18 cellular contexts compared by ENCODE assay signal in the genomic region with DNA sequence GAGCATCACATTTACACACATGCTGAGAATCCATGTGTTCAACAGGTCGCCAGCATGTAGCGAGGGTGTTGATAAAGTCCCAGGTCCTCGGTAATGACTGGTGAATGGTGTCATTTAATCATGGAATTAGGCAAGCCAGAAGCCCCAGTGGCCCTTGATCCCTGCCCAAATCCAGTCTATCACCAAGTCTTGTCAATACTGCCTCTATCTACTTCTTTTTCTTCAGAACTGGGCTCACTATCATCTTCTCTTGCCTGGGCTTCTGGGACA. TPM values are rescaled to one million over a fixed set of nuclear protein-coding genes. Genes with fewer than 3 reads are reported as not detected.
A peak's percentile ranks its signal among the peaks of the same experiment; 100 is the strongest.
DNase-seq lines count a peak whose midpoint lies in the region; ATAC-seq, FAIRE-seq and TF ChIP-seq lines count a peak whose summit lies in the region.
"Had no signal": no experiment of that assay in that cellular context is flagged by ENCODE, and none has a peak within 500 bp of the region (broad histone marks: within the 10 kb centered on the region; RNA-seq: fewer than 3 reads in every experiment).

No MANE protein-coding gene starts in this region.

- CTCF ChIA-PET in HCT116 (lab: Charles Lee): interaction anchor here (0.9 kb wide), 1 partner anchor 30 kb away, joined by 3 read pairs; no protein-coding TSS in a partner anchor

- no peaks in the 10 kb centered on the region for H3F3A ChIP-seq in smooth muscle cell (ENCODE audit: low read depth)

- H3K79me2 ChIP-seq in HCT116 (ENCODE audit: insufficient read depth, low read length) (no peaks in the 10 kb centered on the region), astrocyte (ENCODE audit: insufficient read depth, low read length) (no peaks in the 10 kb centered on the region), smooth muscle cell (ENCODE audit: low read depth) (no peaks in the 10 kb centered on the region)

- H3K4me3 Mint-ChIP-seq in astrocyte (ENCODE audit: unreplicated experiment): no peak overlapping the region
- H3K4me3 Mint-ChIP-seq: CD4-positive, CD25-positive, alpha-beta regulatory T cell; CD8-positive, alpha-beta memory T cell had no signal

- H3K4me1 ChIP-seq in HCT116 (ENCODE audit: control insufficient read depth in 1 of 2, insufficient read depth in 2 of 2, low read length in 2 of 2) (peaks cover 7 to 20% of the 10 kb centered on the region in 2 experiments), astrocyte (ENCODE audit: insufficient read depth, low read length) (peaks cover 24% of the 10 kb centered on the region), smooth muscle cell (ENCODE audit: low read depth) (no peaks in the 10 kb centered on the region)

- intact Hi-C loops in HCT116 (cut with micrococcal nuclease): no loop called here

- POLR2A ChIA-PET in HCT116 (lab: Charles Lee): no interaction called here

- no peak overlapping the region for H3K4me2 ChIP-seq in HCT116 (ENCODE audit: low read length)
- peak overlapping the region; percentile 65 for H3K4me2 ChIP-seq in astrocyte (ENCODE audit: low read length)
- H3K4me2 ChIP-seq in smooth muscle cell: no peak overlapping the region

- H3K27me3 ChIP-seq in HCT116 (ENCODE audit: insufficient read depth, low read length) (no peaks in the 10 kb centered on the region), astrocyte (ENCODE audit: insufficient read depth, low read length) (no peaks in the 10 kb centered on the region), smooth muscle cell (ENCODE audit: low read depth) (no peaks in the 10 kb centered on the region)
- H3K27me3 ChIP-seq: BE2C had no signal

- H3K27ac ChIP-seq in HCT116 (ENCODE audit: low read depth, low read length) (no peak overlapping the region), astrocyte (ENCODE audit: low read depth, low read length) (peak overlapping the region; percentile 67), smooth muscle cell (ENCODE audit: low read depth) (peak overlapping the region; percentile 15)

- no peak for TF ChIP-seq POLR2A in HCT116 (IDR thresholded peaks at IDR 0.05; ENCODE audit: borderline replicate concordance, extremely low read depth, insufficient read depth, insufficient read length)
- TF ChIP-seq POLR2A in GM12892 (IDR thresholded peaks at IDR 0.05; ENCODE audit: low read depth, low read length): no peak

- no TSS peak for BruUV-seq in HCT116 (replicated peaks; lab: Mats Ljungman, UMichigan)

- H3K4me3 ChIP-seq in HCT116 (replicated peaks in 1 of 2; ENCODE audit: low read depth in 1 of 2, low read length in 2 of 2): no peak overlapping the region
- H3K4me3 ChIP-seq in astrocyte (ENCODE audit: insufficient read depth, low read depth, low read length): peak overlapping the region; percentile 2
- no peak overlapping the region for H3K4me3 ChIP-seq in smooth muscle cell

- H3K4me1 Mint-ChIP-seq in astrocyte (ENCODE audit: low read depth, unreplicated experiment): peaks cover 11% of the 10 kb centered on the region

- H2AFZ ChIP-seq in HCT116 (ENCODE audit: low read depth, low read length, poor library complexity, severe bottlenecking) (peak overlapping the region; percentile 48), astrocyte (ENCODE audit: low read depth, low read length) (peak overlapping the region; percentile 32), smooth muscle cell (ENCODE audit: low read depth) (no peak overlapping the region)

- FAIRE-seq in astrocyte (lab: Jason Lieb, UNC) (no peak), GM12892 (lab: Jason Lieb, UNC) (no peak)

- H3K27me3 Mint-ChIP-seq in astrocyte (ENCODE audit: low read depth, unreplicated experiment): peaks cover 8% of the 10 kb centered on the region
- H3K27me3 Mint-ChIP-seq: CD4-positive, CD25-positive, alpha-beta regulatory T cell; CD8-positive, alpha-beta memory T cell had no signal

- TF ChIP-seq CTCF in HCT116 (IDR thresholded peaks at IDR 0.05 in 2 of 3, conservative IDR thresholded peaks at IDR 0.05 in 1 of 3; ENCODE audit: borderline replicate concordance in 1 of 3, insufficient read depth in 1 of 3, low read depth in 2 of 3, low read length in 2 of 3): no peak
- no peak for TF ChIP-seq CTCF in astrocyte (IDR thresholded peaks at IDR 0.05; ENCODE audit: insufficient read depth, low read depth, low read length)
- TF ChIP-seq CTCF in smooth muscle cell (IDR thresholded peaks at IDR 0.05; ENCODE audit: borderline replicate concordance, insufficient read depth, poor library complexity, severe bottlenecking): no peak

- DNase-seq in Daoy (ENCODE audit: low read depth) (peak; percentile 20), HCT116 (ENCODE audit: low read depth, low spot score) (no peak), astrocyte (ENCODE audit: low read depth) (no peak), smooth muscle cell (lab: John Stamatoyannopoulos, UW; ENCODE audit: unreplicated experiment) (no peak), NCI-H1436 treated with DMSO at 0.1 percent for 48 hours (lab: John Stamatoyannopoulos, UW) (no peak), GM12892 (ENCODE audit: insufficient read length) (no peak), DMS79 (lab: John Stamatoyannopoulos, UW) (no peak)
- DNase-seq: BE2C; C1 segment of cervical spinal cord; CD4-positive, CD25-positive, alpha-beta regulatory T cell; CD8-positive, alpha-beta memory T cell; COR-L47; DMS 273 treated with DMSO at 0.1 percent for 48 hours; DMS53; GDM1; GOT3; H7; KBM-7 had no signal

- no peak for ATAC-seq in HCT116

- no peak for TF ChIP-seq RAD21 in HCT116 (IDR thresholded peaks at IDR 0.05; ENCODE audit: low read depth)

- H4K20me1 ChIP-seq in HCT116 (ENCODE audit: insufficient read depth) (no peaks in the 10 kb centered on the region), astrocyte (ENCODE audit: insufficient read depth, low read length) (no peaks in the 10 kb centered on the region), smooth muscle cell (ENCODE audit: low read depth) (no peaks in the 10 kb centered on the region)

- RAD21 ChIA-PET in HCT116 (lab: Charles Lee; ENCODE audit: low non-redundant PET in 1 of 2, low total read pairs in 2 of 2, uncharacterized antibody in 2 of 2, unreplicated experiment in 2 of 2): no interaction called here

- no peaks in the 10 kb centered on the region for H3K9me2 ChIP-seq in HCT116 (ENCODE audit: insufficient read depth)

- 88% methylated on average over 3 of the region's 3 CpGs for WGBS in smooth muscle cell (ENCODE audit: low lambda C conversion rate)

- no peaks in the 10 kb centered on the region for H3K9me3 Mint-ChIP-seq in astrocyte (ENCODE audit: unreplicated experiment)
- H3K9me3 Mint-ChIP-seq: CD8-positive, alpha-beta memory T cell had no signal

- H3K9me3 ChIP-seq in HCT116 (ENCODE audit: control insufficient read depth in 1 of 2, insufficient read depth in 1 of 2, low read depth in 1 of 2, low read length in 2 of 2) (no peaks in the 10 kb centered on the region), astrocyte (ENCODE audit: insufficient read depth, low read depth, low read length) (no peaks in the 10 kb centered on the region), smooth muscle cell (replicated peaks; ENCODE audit: low read depth) (no peaks in the 10 kb centered on the region)
- H3K9me3 ChIP-seq: BE2C had no signal

- no peak overlapping the region for H3K27ac Mint-ChIP-seq in astrocyte (ENCODE audit: unreplicated experiment)
- H3K27ac Mint-ChIP-seq: CD4-positive, CD25-positive, alpha-beta regulatory T cell; CD8-positive, alpha-beta memory T cell had no signal

- no peak overlapping the region for H3K9ac ChIP-seq in HCT116 (ENCODE audit: low read length)
- peak overlapping the region; percentile 2 for H3K9ac ChIP-seq in astrocyte (ENCODE audit: low read length)
- no peak overlapping the region for H3K9ac ChIP-seq in smooth muscle cell (ENCODE audit: low read depth)

- H3K36me3 Mint-ChIP-seq in astrocyte (ENCODE audit: low read depth, unreplicated experiment): peaks cover 3% of the 10 kb centered on the region
- H3K36me3 Mint-ChIP-seq: CD4-positive, CD25-positive, alpha-beta regulatory T cell; CD8-positive, alpha-beta memory T cell had no signal

- H3K36me3 ChIP-seq in HCT116 (ENCODE audit: control insufficient read depth in 1 of 2, insufficient read depth in 2 of 2, low read length in 2 of 2): no peaks in the 10 kb centered on the region
- no peaks in the 10 kb centered on the region for H3K36me3 ChIP-seq in astrocyte (ENCODE audit: insufficient read depth, low read length)
- H3K36me3 ChIP-seq in smooth muscle cell (ENCODE audit: low read depth): no peaks in the 10 kb centered on the region
- H3K36me3 ChIP-seq: BE2C had no signal

TF ChIP-seq in HCT116, 20 proteins besides CTCF, POLR2A, EP300 and RAD21 (continues in another document):
- TF ChIP-seq SP1 (IDR thresholded peaks at IDR 0.05; ENCODE audit: low read depth) (no peak), ZFX (IDR thresholded peaks at IDR 0.05) (no peak), ELF1 (IDR thresholded peaks at IDR 0.05; ENCODE audit: borderline replicate concordance, low read depth) (no peak), SRF (IDR thresholded peaks at IDR 0.05; ENCODE audit: low read depth) (no peak), POLR2AphosphoS5 (IDR thresholded peaks at IDR 0.05; ENCODE audit: low read depth, low read length) (no peak), FOSL1 (IDR thresholded peaks at IDR 0.05; ENCODE audit: low read depth) (no peak)
- TF ChIP-seq, protein P1, sequence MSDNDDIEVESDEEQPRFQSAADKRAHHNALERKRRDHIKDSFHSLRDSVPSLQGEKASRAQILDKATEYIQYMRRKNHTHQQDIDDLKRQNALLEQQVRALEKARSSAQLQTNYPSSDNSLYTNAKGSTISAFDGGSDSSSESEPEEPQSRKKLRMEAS (IDR thresholded peaks at IDR 0.05): no peak
- TF ChIP-seq, protein P2, sequence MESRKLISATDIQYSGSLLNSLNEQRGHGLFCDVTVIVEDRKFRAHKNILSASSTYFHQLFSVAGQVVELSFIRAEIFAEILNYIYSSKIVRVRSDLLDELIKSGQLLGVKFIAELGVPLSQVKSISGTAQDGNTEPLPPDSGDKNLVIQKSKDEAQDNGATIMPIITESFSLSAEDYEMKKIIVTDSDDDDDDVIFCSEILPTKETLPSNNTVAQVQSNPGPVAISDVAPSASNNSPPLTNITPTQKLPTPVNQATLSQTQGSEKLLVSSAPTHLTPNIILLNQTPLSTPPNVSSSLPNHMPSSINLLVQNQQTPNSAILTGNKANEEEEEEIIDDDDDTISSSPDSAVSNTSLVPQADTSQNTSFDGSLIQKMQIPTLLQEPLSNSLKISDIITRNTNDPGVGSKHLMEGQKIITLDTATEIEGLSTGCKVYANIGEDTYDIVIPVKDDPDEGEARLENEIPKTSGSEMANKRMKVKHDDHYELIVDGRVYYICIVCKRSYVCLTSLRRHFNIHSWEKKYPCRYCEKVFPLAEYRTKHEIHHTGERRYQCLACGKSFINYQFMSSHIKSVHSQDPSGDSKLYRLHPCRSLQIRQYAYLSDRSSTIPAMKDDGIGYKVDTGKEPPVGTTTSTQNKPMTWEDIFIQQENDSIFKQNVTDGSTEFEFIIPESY (IDR thresholded peaks at IDR 0.05; ENCODE audit: extremely low read depth, insufficient replicate concordance, low read length): no peak

RNA-seq across cellular contexts. Expression of a gene that starts 31.3 kb away (rescaled TPM):
- 20.3 and 31.6 TPM in 2 replicates for total RNA-seq in Daoy (2014; rRNA removed; shearing (Covaris generic))
- total RNA-seq in HCT116 (2021; ENCODE audit: unreplicated experiment): 96.0 TPM
- 20.4 and 21.2 TPM in 2 replicates for polyA plus RNA-seq in HCT116 (2012)
- total RNA-seq in astrocyte: 49.3 and 55.0 TPM in 2 replicates
- 48.0 and 50.0 TPM in 2 replicates for total RNA-seq in smooth muscle cell
- polyA plus RNA-seq in smooth muscle cell: 3.2 and 4.2 TPM in 2 replicates
- polyA plus RNA-seq in GM12892 (2012; ENCODE audit: missing spikeins): 20.4 TPM
